Comparison of ENCODE assay signal across 20 cellular contexts in genomic region chr1:48214820-48215219, GRCh38. TPM values are rescaled to one million over a fixed set of nuclear protein-coding genes. Genes with fewer than 3 reads are reported as not detected.
A peak's percentile ranks its signal among the peaks of the same experiment; 100 is the strongest.
DNase-seq lines count a peak whose midpoint lies in the region; ATAC-seq, FAIRE-seq and TF ChIP-seq lines count a peak whose summit lies in the region.
"Had no signal": no experiment of that assay in that cellular context is flagged by ENCODE, and none has a peak within 500 bp of the region (broad histone marks: within the 10 kb centered on the region; RNA-seq: fewer than 3 reads in every experiment).

No MANE protein-coding gene starts in this region.

- DNase-seq in left cardiac atrium (no peak), Right ventricle myocardium inferior (ENCODE audit: missing footprints) (no peak), mucosa of gallbladder (ENCODE audit: low spot score) (peak; percentile 54), ureter (ENCODE audit: low spot score) (peak; percentile 54), HUDEP-2 (lab: John Stamatoyannopoulos, UW; ENCODE audit: unreplicated experiment in 76 of 76) (no peak), GM10248 (ENCODE audit: extremely low spot score) (no peak), urothelium cell line (ENCODE audit: low spot score) (no peak)
- DNase-seq: activated CD4-positive, CD25-positive, alpha-beta regulatory T cell; activated gamma-delta T cell; CD8-positive, alpha-beta T cell; cortex of kidney; DMS79 treated with DMSO at 0.1 percent for 48 hours; naive thymus-derived CD4-positive, alpha-beta T cell; NCI-H226; NK-92 treated with Interleukin-12 subunit alpha and Interleukin-12 subunit beta, amount 100 ng/mL, for 24 hours; stimulated activated naive CD8-positive, alpha-beta T cell treated with anti-CD3 and anti-CD28 coated beads, Interleukin-15, amount 100 ng/mL, for 72 hours had no signal

- no peak overlapping the region for H3K4me3 ChIP-seq in gastroesophageal sphincter
- H3K4me3 ChIP-seq: hepatocyte had no signal

- no peak for TF ChIP-seq POLR2A in gastroesophageal sphincter (IDR thresholded peaks at IDR 0.05)

- CTCF ChIA-PET in GM10248 (lab: Yijun Ruan, JAX), result interaction anchor here (1.3 to 1.6 kb wide), 3 partner anchors 9 to 12 kb away, joined by 3 to 5 read pairs (median 4); no protein-coding TSS in a partner anchor

- FAIRE-seq in urothelium cell line (lab: Jason Lieb, UNC), result no peak
- FAIRE-seq: GM19239 had no signal

- no peaks in the 10 kb centered on the region for H3K36me3 ChIP-seq in gastroesophageal sphincter

- peak; percentile 38 to 70 for ATAC-seq in left cardiac atrium
- ATAC-seq in Right ventricle myocardium inferior, result no peak
- peak; percentile 57 for ATAC-seq in gastroesophageal sphincter
- ATAC-seq: CD8-positive, alpha-beta T cell; naive thymus-derived CD4-positive, alpha-beta T cell; stimulated activated naive CD8-positive, alpha-beta T cell treated with anti-CD3 and anti-CD28 coated beads, Interleukin-15, amount 100 ng/mL, for 72 hours had no signal

- no peaks in the 10 kb centered on the region for H3K27me3 ChIP-seq in gastroesophageal sphincter
- H3K27me3 ChIP-seq: hepatocyte had no signal

- H3K4me1 ChIP-seq in gastroesophageal sphincter, result peaks cover 0 to 25% (median 7%) of the 10 kb centered on the region in 3 donors

- no peaks in the 10 kb centered on the region for H3K9me3 ChIP-seq in gastroesophageal sphincter

- POLR2A ChIA-PET in GM10248 (lab: Yijun Ruan, JAX), result no interaction called here

- intact Hi-C loops in left cardiac atrium (cut with DNase I), result no loop called here
- intact Hi-C loops in Right ventricle myocardium inferior (cut with DNase I), result no loop called here

- WGBS in gastroesophageal sphincter (ENCODE audit: low coverage in 1 of 2), 2 donors, result 73 to 85% methylated on average over 2 to 3 of the region's 4 CpGs

- no peak for TF ChIP-seq EP300 in gastroesophageal sphincter (IDR thresholded peaks at IDR 0.05)

- H3K27ac ChIP-seq in gastroesophageal sphincter, result peak overlapping the region in 2 of 4 donors; percentile 27 to 31
- H3K27ac ChIP-seq: hepatocyte had no signal

- TF ChIP-seq CTCF in gastroesophageal sphincter (IDR thresholded peaks at IDR 0.05) (no peak), GM10248 (IDR thresholded peaks at IDR 0.05; ENCODE audit: control extremely low read depth, extremely low read depth, low read depth, missing control alignments) (no peak)

RNA-seq across cellular contexts. Expression of gene SLC5A9, which starts 7.7 kb away (rescaled TPM):
- total RNA-seq in left cardiac atrium, result under 1 TPM; 0.15 to 0.42 TPM
- total RNA-seq in Right ventricle myocardium inferior, result 0.16 TPM
- under 1 TPM in 2 of 4 donors, not detected in 2; 0.13 to 0.35 TPM for total RNA-seq in gastroesophageal sphincter
- total RNA-seq in mucosa of gallbladder, result 15.2 TPM
- 0.31 TPM for total RNA-seq in ureter
- total RNA-seq: CD8-positive, alpha-beta T cell; LHCN-M2; naive thymus-derived CD4-positive, alpha-beta T cell had no signal

Comparison
In these comparisons a context has a peak if more than half of its experiments do, and no peak if none do; other contexts are left out.
1. DNase-seq: peak in mucosa of gallbladder (single experiment) and ureter (single experiment); none in left cardiac atrium (single experiment), Right ventricle myocardium inferior (single experiment), HUDEP-2 (0 of 76), GM10248 (single experiment) and urothelium cell line (single experiment).
2. RNA of gene SLC5A9, which starts 7.7 kb away (total RNA-seq): 15.2 TPM in mucosa of gallbladder (single experiment); 0.15 to 0.42 TPM in left cardiac atrium, 0.31 TPM in ureter (single experiment), 0.16 TPM in Right ventricle myocardium inferior (single experiment) and 0.13 to 0.35 TPM in gastroesophageal sphincter; every median in the first group is over 10 times any median in the second.